In genomic region chr4:16772366-16772850, GRCh38 we compare ENCODE assay signal across 33 cellular contexts.
DNase-seq lines count a peak whose midpoint lies in the region; ATAC-seq, FAIRE-seq and TF ChIP-seq lines count a peak whose summit lies in the region.
"Had no signal": no experiment of that assay in that cellular context is flagged by ENCODE, and none has a peak within 500 bp of the region (broad histone marks: within the 10 kb centered on the region; RNA-seq: fewer than 3 reads in every experiment).

No MANE protein-coding gene starts in this region.

- peak overlapping the region in 1 of 3 experiments; percentile 15 for H3K4me3 Mint-ChIP-seq in nephron
- H3K4me3 Mint-ChIP-seq: activated CD8-positive, alpha-beta T cell treated with anti-CD3 and anti-CD28 coated beads for 36 hours; central memory CD8-positive, alpha-beta T cell; naive thymus-derived CD4-positive, alpha-beta T cell; T-helper 17 cell had no signal

- DNase-seq in GM04504 (ENCODE audit: low read depth), result peak; percentile 6
- DNase-seq in astrocyte of the cerebellum (ENCODE audit: low read depth), result peak; percentile 36
- peak; percentile 54 to 85 for DNase-seq in fibroblast of lung (ENCODE audit: low read depth in 2 of 2)
- no peak for DNase-seq in vagina (ENCODE audit: extremely low spot score in 2 of 2)
- DNase-seq in Right ventricle myocardium inferior (ENCODE audit: missing footprints), result no peak
- no peak for DNase-seq in SHP77 treated with DMSO at 0.1 percent for 48 hours (lab: John Stamatoyannopoulos, UW)
- DNase-seq in kidney, result no peak
- DNase-seq: ACHN; activated CD8-positive, alpha-beta T cell treated with anti-CD3 and anti-CD28 coated beads for 36 hours; aorta; left ventricle myocardium superior; midbrain; naive thymus-derived CD4-positive, alpha-beta T cell; NCI-H1417 treated with DMSO at 0.1 percent for 48 hours; NCI-H2081; NCI-H2227 treated with DMSO at 0.1 percent for 48 hours; NCI-H526 treated with DMSO at 0.1 percent for 48 hours; nucleus accumbens; stimulated activated CD4-positive, alpha-beta T cell treated with anti-CD3 and anti-CD28 coated beads, Interleukin-1b, Interleukin-23, amount 100 ng/mL, for 48 hours; stimulated activated CD8-positive, alpha-beta memory T cell treated with anti-CD3 and anti-CD28 coated beads, Interleukin-4, amount 100 ng/mL, for 48 hours; stomach; T-helper 17 cell had no signal

- TF ChIP-seq POLR2A in vagina (IDR thresholded peaks at IDR 0.05), result no peak

- no peaks in the 10 kb centered on the region for H3K9me3 Mint-ChIP-seq in nephron
- H3K9me3 Mint-ChIP-seq: activated CD8-positive, alpha-beta T cell treated with anti-CD3 and anti-CD28 coated beads for 36 hours; activated naive CD4-positive, alpha-beta T cell treated with anti-CD3 and anti-CD28 coated beads, Interleukin-2, amount 50 U/mL, for 72 hours; activated T-helper 2 cell treated with anti-CD3 and anti-CD28 coated beads, Interferon-gamma antibody, Interleukin-2, Interleukin-4, amounts not matched to agents 10 μg/mL and 5 μg/mL and 100 μg/mL, durations not matched to agents 14 hours and 24 hours and 36 hours; central memory CD8-positive, alpha-beta T cell; naive thymus-derived CD4-positive, alpha-beta T cell had no signal

- TF ChIP-seq CTCF in astrocyte of the cerebellum (IDR thresholded peaks at IDR 0.05; ENCODE audit: low read depth, low read length, missing control alignments), result no peak
- TF ChIP-seq CTCF in fibroblast of lung (conservative IDR thresholded peaks at IDR 0.05 in 1 of 2, IDR thresholded peaks at IDR 0.05 in 1 of 2; ENCODE audit: low read depth in 1 of 2, low read length in 2 of 2), result no peak
- TF ChIP-seq CTCF in nephron (IDR thresholded peaks at IDR 0.05; ENCODE audit: unreplicated experiment in 3 of 3), result no peak
- TF ChIP-seq CTCF in vagina (IDR thresholded peaks at IDR 0.05), result no peak
- TF ChIP-seq CTCF in kidney (IDR thresholded peaks at IDR 0.05; ENCODE audit: borderline replicate concordance, extremely low read depth, insufficient read depth), result no peak

- H2AFZ ChIP-seq in fibroblast of lung (ENCODE audit: low read length), result no peak overlapping the region

- H3K27me3 Mint-ChIP-seq in nephron (ENCODE audit: low read depth), result no peaks in the 10 kb centered on the region
- H3K27me3 Mint-ChIP-seq: T-helper 17 cell had no signal

- H3K9ac ChIP-seq in fibroblast of lung (ENCODE audit: insufficient read depth, low read length) (no peak overlapping the region), kidney (ENCODE audit: low read length in 2 of 2) (no peak overlapping the region)
- H3K9ac ChIP-seq: BLaER1 had no signal

- peaks cover 17% of the 10 kb centered on the region for H3K36me3 Mint-ChIP-seq in nephron (ENCODE audit: low read depth)
- H3K36me3 Mint-ChIP-seq: activated naive CD4-positive, alpha-beta T cell treated with anti-CD3 and anti-CD28 coated beads, Interleukin-2, amount 50 U/mL, for 72 hours; naive thymus-derived CD4-positive, alpha-beta T cell had no signal

- H3K9me3 ChIP-seq in fibroblast of lung (ENCODE audit: control insufficient read depth, insufficient read depth, low read depth, low read length), result no peaks in the 10 kb centered on the region
- H3K9me3 ChIP-seq in vagina, result no peaks in the 10 kb centered on the region
- H3K9me3 ChIP-seq in kidney (ENCODE audit: control insufficient read depth in 1 of 2, low read length in 2 of 2), result no peaks in the 10 kb centered on the region
- H3K9me3 ChIP-seq: BLaER1, stomach, tibial nerve had no signal

- peak overlapping the region; percentile 85 to 93 (median 87) for H3K27ac Mint-ChIP-seq in nephron
- H3K27ac Mint-ChIP-seq: activated CD8-positive, alpha-beta T cell treated with anti-CD3 and anti-CD28 coated beads for 36 hours; activated T-helper 2 cell treated with anti-CD3 and anti-CD28 coated beads, Interferon-gamma antibody, Interleukin-2, Interleukin-4, amounts not matched to agents 10 μg/mL and 5 μg/mL and 100 μg/mL, durations not matched to agents 14 hours and 24 hours and 36 hours; T-helper 17 cell had no signal

- no peak for ATAC-seq in Right ventricle myocardium inferior
- ATAC-seq: activated CD8-positive, alpha-beta T cell treated with anti-CD3 and anti-CD28 coated beads for 36 hours; activated naive CD4-positive, alpha-beta T cell treated with anti-CD3 and anti-CD28 coated beads, Interleukin-2, amount 50 U/mL, for 72 hours; HCT116; left ventricle myocardium superior; naive thymus-derived CD4-positive, alpha-beta T cell; T-helper 17 cell had no signal

- H3K27ac ChIP-seq in fibroblast of lung (ENCODE audit: insufficient read depth, low read length), result no peak overlapping the region
- no peak overlapping the region for H3K27ac ChIP-seq in vagina
- H3K27ac ChIP-seq in kidney (ENCODE audit: low read depth in 2 of 2, low read length in 2 of 2), result no peak overlapping the region
- H3K27ac ChIP-seq: BLaER1, skin epidermis, stomach, tibial nerve had no signal

- H3K4me1 ChIP-seq in fibroblast of lung (ENCODE audit: control insufficient read depth, extremely low read depth, insufficient read depth, low read length) (no peaks in the 10 kb centered on the region), vagina (no peaks in the 10 kb centered on the region), kidney (ENCODE audit: control insufficient read depth in 1 of 2, insufficient read depth in 1 of 2, low read depth in 1 of 2, low read length in 2 of 2) (no peaks in the 10 kb centered on the region)
- H3K4me1 ChIP-seq: BLaER1, tibial nerve had no signal

- H4K20me1 ChIP-seq in fibroblast of lung (ENCODE audit: control insufficient read depth, extremely low read depth, insufficient read depth, low read length), result no peaks in the 10 kb centered on the region
- H4K20me1 ChIP-seq: BLaER1 had no signal

- no peaks in the 10 kb centered on the region for H3K36me3 ChIP-seq in fibroblast of lung (ENCODE audit: control insufficient read depth, insufficient read depth, low read length)
- H3K36me3 ChIP-seq in vagina, result no peaks in the 10 kb centered on the region
- H3K36me3 ChIP-seq in kidney (ENCODE audit: control insufficient read depth in 1 of 2, insufficient read depth in 2 of 2, low read length in 2 of 2), result no peaks in the 10 kb centered on the region
- H3K36me3 ChIP-seq: BLaER1, stomach, tibial nerve had no signal

- no peak overlapping the region for H3K4me2 ChIP-seq in fibroblast of lung (ENCODE audit: extremely low read depth, insufficient read depth, low read length)
- H3K4me2 ChIP-seq: BLaER1 had no signal

- H3K79me2 ChIP-seq in fibroblast of lung (ENCODE audit: control insufficient read depth, insufficient read depth, low read length), result no peaks in the 10 kb centered on the region

- no peaks in the 10 kb centered on the region for H3K27me3 ChIP-seq in fibroblast of lung (ENCODE audit: control insufficient read depth, insufficient read depth, low read length)
- H3K27me3 ChIP-seq in vagina, result no peaks in the 10 kb centered on the region
- H3K27me3 ChIP-seq: BLaER1, stomach, tibial nerve had no signal

- no peak overlapping the region for H3K4me3 ChIP-seq in astrocyte of the cerebellum (ENCODE audit: low read depth, low read length)
- H3K4me3 ChIP-seq in fibroblast of lung (replicated peaks in 1 of 4; ENCODE audit: control extremely low read depth in 1 of 4, insufficient read depth in 1 of 4, low read depth in 3 of 4, low read length in 4 of 4), result no peak overlapping the region
- H3K4me3 ChIP-seq in vagina, result no peak overlapping the region
- H3K4me3 ChIP-seq in kidney (ENCODE audit: low read length in 2 of 2), result no peak overlapping the region
- H3K4me3 ChIP-seq: BLaER1, skin epidermis, stomach, tibial nerve had no signal

- intact Hi-C loops in vagina (cut with DNase I), result no loop called here
- intact Hi-C loops in Right ventricle myocardium inferior (cut with DNase I), result no loop called here
- intact Hi-C loops in kidney (cut with DNase I), result no loop called here

- in situ Hi-C loops in astrocyte of the cerebellum (cut with HindIII; ENCODE audit: low sequenced_read_pairs), result no loop called here

- FAIRE-seq in kidney (lab: Jason Lieb, UNC), result no peak
- FAIRE-seq: G401.6, islet of Langerhans, RCC 7860 had no signal

- peaks cover 35% of the 10 kb centered on the region for H3K4me1 Mint-ChIP-seq in nephron
- H3K4me1 Mint-ChIP-seq: central memory CD8-positive, alpha-beta T cell; naive thymus-derived CD4-positive, alpha-beta T cell; T-helper 17 cell had no signal

Comparison
In these comparisons a context has a peak if more than half of its experiments do, and no peak if none do; other contexts are left out.
1. DNase-seq: peak in GM04504 (single experiment), astrocyte of the cerebellum (single experiment) and fibroblast of lung (2 of 2); none in vagina (0 of 2), Right ventricle myocardium inferior (single experiment), SHP77 treated with DMSO at 0.1 percent for 48 hours (single experiment) and kidney (single experiment).